Comparison of ENCODE assay signal across 9 cellular contexts in the genomic region with DNA sequence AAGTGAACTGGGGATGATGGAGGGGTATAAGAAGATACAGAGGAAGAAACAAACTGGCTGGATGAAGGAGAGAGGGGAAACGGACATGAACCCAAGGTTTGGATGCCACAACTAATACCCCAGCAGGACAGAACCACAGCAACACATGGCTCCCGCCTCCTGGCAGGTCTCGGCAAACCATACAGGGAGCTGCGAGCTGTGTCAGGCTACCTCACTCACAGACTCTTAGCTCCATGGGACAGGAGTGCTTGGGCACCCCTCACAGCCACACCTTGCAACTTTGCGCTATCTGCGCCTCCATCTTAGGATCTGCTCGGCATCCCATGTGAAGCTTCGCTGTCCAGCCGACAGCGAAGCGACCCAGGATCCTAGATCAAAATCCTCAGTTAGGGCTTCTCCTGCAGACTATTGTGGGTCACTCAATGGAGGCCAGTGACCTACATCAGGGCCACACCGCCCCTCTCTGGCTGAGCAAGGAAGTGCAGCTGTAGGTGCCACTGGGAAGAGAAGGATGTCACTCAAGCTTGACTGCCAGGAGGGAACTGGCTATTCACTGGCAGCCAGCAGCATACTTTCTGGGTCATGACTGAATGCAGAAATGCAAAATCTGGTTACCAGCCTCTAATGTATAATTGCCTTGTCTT.
DNase-seq lines count a peak whose midpoint lies in the region; ATAC-seq and TF ChIP-seq lines count a peak whose summit lies in the region.
"Had no signal": no experiment of that assay in that cellular context is flagged by ENCODE, and none has a peak within 500 bp of the region (broad histone marks: within the 10 kb centered on the region; RNA-seq: fewer than 3 reads in every experiment).

No MANE protein-coding gene starts in this region.

- DNase-seq in DMS 273 treated with DMSO at 0.1 percent for 48 hours (lab: John Stamatoyannopoulos, UW) (peak; percentile 12), H9 (peak; percentile 91), NCI-H510A treated with DMSO at 0.1 percent for 48 hours (lab: John Stamatoyannopoulos, UW) (peak; percentile 87), Right ventricle myocardium superior (peak; percentile 79)
- DNase-seq in activated T-cell treated with anti-CD3 and anti-CD28 coated beads, Interleukin-2, amount 50 U/mL, for 72 hours, result peak; percentile 53 to 59

- H4K8ac ChIP-seq in H9 (replicated peaks; ENCODE audit: insufficient read length, low read depth, low read length), result no peak overlapping the region

- H3K18ac ChIP-seq in H9 (ENCODE audit: insufficient read length, low read depth, low read length), result no peak overlapping the region

- no peak overlapping the region for H3K14ac ChIP-seq in H9 (ENCODE audit: insufficient read depth, low read length)

- no peak overlapping the region for H2AK5ac ChIP-seq in H9 (ENCODE audit: insufficient read length, low read length)

- no peak overlapping the region for H2BK12ac ChIP-seq in H9 (ENCODE audit: insufficient read length, low read depth, low read length)

- no peak overlapping the region for H3K4ac ChIP-seq in H9 (ENCODE audit: low read depth, low read length)

- H3K9me3 Mint-ChIP-seq in H9, result no peaks in the 10 kb centered on the region; a peak in 1 of 5 replicates
- H3K9me3 Mint-ChIP-seq in activated T-cell treated with anti-CD3 and anti-CD28 coated beads, Interleukin-2, amount 50 U/mL, for 72 hours, result no peaks in the 10 kb centered on the region
- H3K9me3 Mint-ChIP-seq: T-helper 1 cell treated with Interleukin-12 subunit alpha and Interleukin-12 subunit beta and Interleukin-4 antibody, amounts not matched to agents 30 μg/mL and 1 μg/mL, for 36 hours had no signal

- no peak overlapping the region for H4K5ac ChIP-seq in H9 (ENCODE audit: insufficient read length, low read depth, low read length)

- ATAC-seq in activated T-cell treated with anti-CD3 and anti-CD28 coated beads, Interleukin-2, amount 50 U/mL, for 72 hours (replicated peaks in 1 of 2), result peak; percentile 35 to 46
- ATAC-seq in Right ventricle myocardium superior (ENCODE audit: poor library complexity) (peak; percentile 93), HG03135 (IDR thresholded peaks at IDR 0.05; ENCODE audit: unreplicated experiment) (no peak), HG03469 (IDR thresholded peaks at IDR 0.05; ENCODE audit: unreplicated experiment) (no peak)

- H2BK15ac ChIP-seq in H9 (ENCODE audit: low read depth, low read length), result no peak overlapping the region

- H3K9me3 ChIP-seq in H9 (ENCODE audit: control insufficient read depth, low read depth, low read length) (no peaks in the 10 kb centered on the region), parathyroid adenoma (ENCODE audit: control insufficient read depth, low read length) (no peaks in the 10 kb centered on the region)

- H4K20me1 ChIP-seq in H9 (ENCODE audit: control insufficient read depth, insufficient read depth, insufficient read length), result no peaks in the 10 kb centered on the region

- peaks cover 10 to 16% of the 10 kb centered on the region in 2 experiments for H3K4me1 Mint-ChIP-seq in H9
- no peaks in the 10 kb centered on the region for H3K4me1 Mint-ChIP-seq in activated T-cell treated with anti-CD3 and anti-CD28 coated beads, Interleukin-2, amount 50 U/mL, for 72 hours (ENCODE audit: low read depth)

- no peaks in the 10 kb centered on the region for H3K36me3 Mint-ChIP-seq in H9 (ENCODE audit: insufficient read depth in 1 of 3, low read depth in 3 of 3)
- no peaks in the 10 kb centered on the region for H3K36me3 Mint-ChIP-seq in activated T-cell treated with anti-CD3 and anti-CD28 coated beads, Interleukin-2, amount 50 U/mL, for 72 hours (ENCODE audit: insufficient read depth in 2 of 2)

- peaks cover 18% of the 10 kb centered on the region for H3K27me3 Mint-ChIP-seq in H9 (ENCODE audit: low read depth)
- H3K27me3 Mint-ChIP-seq in activated T-cell treated with anti-CD3 and anti-CD28 coated beads, Interleukin-2, amount 50 U/mL, for 72 hours (ENCODE audit: low read depth), result no peaks in the 10 kb centered on the region

- no peak overlapping the region for H3K56ac ChIP-seq in H9 (ENCODE audit: insufficient read length, low read depth, low read length)

- no peak overlapping the region for H4K91ac ChIP-seq in H9 (ENCODE audit: insufficient read length, low read depth, low read length)

- no peaks in the 10 kb centered on the region for H3K23me2 ChIP-seq in H9 (ENCODE audit: insufficient read length, low read depth, low read length, poor library complexity, severe bottlenecking)

- no peaks in the 10 kb centered on the region for H3K36me3 ChIP-seq in parathyroid adenoma (ENCODE audit: control insufficient read depth, insufficient read depth, low read length)

- H3K4me3 ChIP-seq in parathyroid adenoma (ENCODE audit: low read depth, low read length), result no peak overlapping the region

- H2BK20ac ChIP-seq in H9 (ENCODE audit: low read depth, low read length, poor library complexity, severe bottlenecking), result no peak overlapping the region

- TF ChIP-seq CTCF in H9 (conservative IDR thresholded peaks at IDR 0.05) (peak; percentile 97), parathyroid adenoma (IDR thresholded peaks at IDR 0.05) (peak; percentile 86)

- peak overlapping the region; percentile 5 to 9; a peak in 3 of 5 replicates for H3K4me3 Mint-ChIP-seq in H9
- no peak overlapping the region for H3K4me3 Mint-ChIP-seq in activated T-cell treated with anti-CD3 and anti-CD28 coated beads, Interleukin-2, amount 50 U/mL, for 72 hours
- H3K4me3 Mint-ChIP-seq: T-helper 1 cell treated with Interleukin-12 subunit alpha and Interleukin-12 subunit beta and Interleukin-4 antibody, amounts not matched to agents 30 μg/mL and 1 μg/mL, for 36 hours had no signal

- no peak overlapping the region for H2AFZ ChIP-seq in H9 (ENCODE audit: low read length)
- no peak overlapping the region for H2AFZ ChIP-seq in parathyroid adenoma

- no peaks in the 10 kb centered on the region for H3K79me1 ChIP-seq in H9 (ENCODE audit: insufficient read depth, low read depth, low read length, poor library complexity, severe bottlenecking)

- intact Hi-C loops in Right ventricle myocardium superior (cut with DNase I), result loop anchor here (5.0 kb wide), 1 partner anchor 376 kb away; no protein-coding TSS in a partner anchor

- H3K79me2 ChIP-seq in H9 (ENCODE audit: insufficient read depth, low read length), result no peaks in the 10 kb centered on the region
- H3K79me2 ChIP-seq in parathyroid adenoma, result no peaks in the 10 kb centered on the region

- H2BK5ac ChIP-seq in H9 (ENCODE audit: insufficient read length, low read length), result no peak overlapping the region

- H3K27ac ChIP-seq in H9 (ENCODE audit: insufficient read length, low read depth, low read length) (no peak overlapping the region), parathyroid adenoma (no peak overlapping the region)

- WGBS in H9 (ENCODE audit: extremely low coverage, insufficient read length, low lambda C conversion rate), result no CpG with 5 or more reads among the region's 12 CpGs

- no peak overlapping the region for H3K23ac ChIP-seq in H9 (ENCODE audit: insufficient read length, low read depth, low read length)

- H2BK120ac ChIP-seq in H9 (ENCODE audit: low read depth, low read length, poor library complexity, severe bottlenecking), result no peak overlapping the region

- H3K27ac Mint-ChIP-seq in H9, result peak overlapping the region in 1 of 3 experiments; percentile 30; a peak in 1 of 7 replicates
- no peak overlapping the region for H3K27ac Mint-ChIP-seq in activated T-cell treated with anti-CD3 and anti-CD28 coated beads, Interleukin-2, amount 50 U/mL, for 72 hours
- H3K27ac Mint-ChIP-seq: T-helper 1 cell treated with Interleukin-12 subunit alpha and Interleukin-12 subunit beta and Interleukin-4 antibody, amounts not matched to agents 30 μg/mL and 1 μg/mL, for 36 hours had no signal

- H3K4me2 ChIP-seq in H9 (ENCODE audit: insufficient read depth, insufficient read length, low read length) (no peak overlapping the region), parathyroid adenoma (ENCODE audit: low read length) (no peak overlapping the region)

- no peak overlapping the region for H3K9ac ChIP-seq in H9 (ENCODE audit: extremely low read depth, insufficient read length, low read length)
- no peak overlapping the region for H3K9ac ChIP-seq in parathyroid adenoma

- no peaks in the 10 kb centered on the region for H3K27me3 ChIP-seq in H9 (ENCODE audit: insufficient read depth, low read length)
- H3K27me3 ChIP-seq in parathyroid adenoma (ENCODE audit: control insufficient read depth, insufficient read depth, low read length), result no peaks in the 10 kb centered on the region

- H3K4me1 ChIP-seq in H9 (ENCODE audit: insufficient read depth, low read length) (peaks cover 2% of the 10 kb centered on the region; the same call in 1 of the 2 replicates), parathyroid adenoma (no peaks in the 10 kb centered on the region)

- H3T11ph ChIP-seq in H9 (ENCODE audit: low read length), result no peak overlapping the region

Comparison
In these comparisons a context has a peak if more than half of its experiments do, and no peak if none do; other contexts are left out.
1. DNase-seq: peak in every context shown above with its lines; median percentile 91 in H9; 87 in NCI-H510A treated with DMSO at 0.1 percent for 48 hours; 79 in Right ventricle myocardium superior; 56 in activated T-cell treated with anti-CD3 and anti-CD28 coated beads, Interleukin-2, amount 50 U/mL, for 72 hours; 12 in DMS 273 treated with DMSO at 0.1 percent for 48 hours.
2. H3K4me3 Mint-ChIP-seq: peak in H9 (2 of 2); none in activated T-cell treated with anti-CD3 and anti-CD28 coated beads, Interleukin-2, amount 50 U/mL, for 72 hours (0 of 2).
3. ATAC-seq: peak in activated T-cell treated with anti-CD3 and anti-CD28 coated beads, Interleukin-2, amount 50 U/mL, for 72 hours (2 of 2) and Right ventricle myocardium superior (single experiment); none in HG03135 (single experiment) and HG03469 (single experiment).